In genomic region chr14:101820283-101820798, GRCh38 we compare ENCODE assay signal across 9 cellular contexts. TPM values are rescaled to one million over a fixed set of nuclear protein-coding genes. Genes with fewer than 3 reads are reported as not detected.
DNase-seq lines count a peak whose midpoint lies in the region; ATAC-seq and TF ChIP-seq lines count a peak whose summit lies in the region.
"Had no signal": no experiment of that assay in that cellular context is flagged by ENCODE, and none has a peak within 500 bp of the region (broad histone marks: within the 10 kb centered on the region; RNA-seq: fewer than 3 reads in every experiment).

No MANE protein-coding gene starts in this region.

- DNase-seq in GM06990 (ENCODE audit: extremely low read depth, insufficient read length) = no peak
- peak; percentile 61 to 63 for DNase-seq in activated T-cell treated with anti-CD3 and anti-CD28 coated beads, Interleukin-2, amount 50 U/mL, for 48 hours
- DNase-seq in naive B cell = no peak
- DNase-seq in RKO (ENCODE audit: low spot score) = no peak
- no peak for DNase-seq in MCF 10A (ENCODE audit: unreplicated experiment)
- DNase-seq in DMS79 treated with DMSO at 0.1 percent for 48 hours (lab: John Stamatoyannopoulos, UW) = no peak
- DNase-seq: H9 had no signal

- intact Hi-C loops in MCF 10A (cut with micrococcal nuclease) = no loop called here

- H3K4me3 Mint-ChIP-seq in naive B cell (peak overlapping the region; percentile 26 to 88 (median 62)), MCF 10A (ENCODE audit: unreplicated experiment) (no peak overlapping the region)
- H3K4me3 Mint-ChIP-seq: H9 had no signal

- H3K4me1 Mint-ChIP-seq in naive B cell (peaks cover 47 to 76% (median 68%) of the 10 kb centered on the region in 3 donors), MCF 10A (ENCODE audit: insufficient read depth, unreplicated experiment) (peaks cover 8% of the 10 kb centered on the region)
- H3K4me1 Mint-ChIP-seq: H9 had no signal

- H3K27ac Mint-ChIP-seq in naive B cell (peak overlapping the region; percentile 91 to 100 (median 96)), MCF 10A (ENCODE audit: low read depth, unreplicated experiment) (no peak overlapping the region)

- H3K27me3 Mint-ChIP-seq in naive B cell = no peaks in the 10 kb centered on the region
- no peaks in the 10 kb centered on the region for H3K27me3 Mint-ChIP-seq in MCF 10A (ENCODE audit: insufficient read depth, unreplicated experiment)

- BruUV-seq in MCF 10A (replicated peaks; lab: Mats Ljungman, UMichigan) = no TSS peak

- peak; percentile 29 for ATAC-seq in HG02759 (IDR thresholded peaks at IDR 0.05; ENCODE audit: unreplicated experiment)
- ATAC-seq in naive B cell (ENCODE audit: low read depth in 2 of 2) = no peak
- ATAC-seq in GM21515 (IDR thresholded peaks at IDR 0.05; ENCODE audit: unreplicated experiment) = no peak

- H3K4me3 ChIP-seq in GM06990 (replicated peaks; ENCODE audit: low read depth, low read length) = peak overlapping the region; percentile 34

- H3K36me3 Mint-ChIP-seq in naive B cell (peaks cover 0 to 5% of the 10 kb centered on the region in 2 donors), MCF 10A (ENCODE audit: insufficient read depth, unreplicated experiment) (peaks cover 30% of the 10 kb centered on the region)

- H3K36me3 ChIP-seq in GM06990 (ENCODE audit: control insufficient read depth, insufficient read depth, low read length) = no peaks in the 10 kb centered on the region; the same call in 1 of the 2 replicates

- POLR2A ChIA-PET in MCF 10A (lab: Yijun Ruan, JAX) = interaction anchor here (0.5 kb wide), 1 partner anchor 360 kb away, joined by 3 read pairs; no protein-coding TSS in a partner anchor

- CTCF ChIA-PET in MCF 10A (lab: Yijun Ruan, JAX) = no interaction called here

- TF ChIP-seq CTCF in GM06990 (IDR thresholded peaks at IDR 0.05; ENCODE audit: insufficient read depth, low read length, poor library complexity, severe bottlenecking) = no peak
- TF ChIP-seq CTCF in MCF 10A (IDR thresholded peaks at IDR 0.05; ENCODE audit: unreplicated experiment) = no peak

- H3K9me3 Mint-ChIP-seq in naive B cell = no peaks in the 10 kb centered on the region
- H3K9me3 Mint-ChIP-seq in MCF 10A (ENCODE audit: unreplicated experiment) = no peaks in the 10 kb centered on the region
- H3K9me3 Mint-ChIP-seq: H9 had no signal

- H3K27me3 ChIP-seq in GM06990 (replicated peaks; ENCODE audit: control insufficient read depth, insufficient read depth, low read length) = no peaks in the 10 kb centered on the region

RNA-seq across cellular contexts. Expression of gene PPP2R5C, which starts 58.8 kb away (rescaled TPM):
- 100 to 1,000 TPM in 1 of 6 donors, 10 to 100 TPM in 5; 64.5 to 117 (median 92.9) TPM for polyA plus RNA-seq in naive B cell (ENCODE audit: low read depth in 6 of 6)
- total RNA-seq in MCF 10A (2022) = 118 and 122 TPM in 2 replicates

Comparison
In these comparisons a context has a peak if more than half of its experiments do, and no peak if none do; other contexts are left out.
1. DNase-seq: peak in activated T-cell treated with anti-CD3 and anti-CD28 coated beads, Interleukin-2, amount 50 U/mL, for 48 hours (2 of 2); none in GM06990 (single experiment), naive B cell (single experiment), RKO (single experiment), MCF 10A (single experiment) and DMS79 treated with DMSO at 0.1 percent for 48 hours (single experiment).